ENCODE assay signal across 8 cellular contexts in the genomic region with DNA sequence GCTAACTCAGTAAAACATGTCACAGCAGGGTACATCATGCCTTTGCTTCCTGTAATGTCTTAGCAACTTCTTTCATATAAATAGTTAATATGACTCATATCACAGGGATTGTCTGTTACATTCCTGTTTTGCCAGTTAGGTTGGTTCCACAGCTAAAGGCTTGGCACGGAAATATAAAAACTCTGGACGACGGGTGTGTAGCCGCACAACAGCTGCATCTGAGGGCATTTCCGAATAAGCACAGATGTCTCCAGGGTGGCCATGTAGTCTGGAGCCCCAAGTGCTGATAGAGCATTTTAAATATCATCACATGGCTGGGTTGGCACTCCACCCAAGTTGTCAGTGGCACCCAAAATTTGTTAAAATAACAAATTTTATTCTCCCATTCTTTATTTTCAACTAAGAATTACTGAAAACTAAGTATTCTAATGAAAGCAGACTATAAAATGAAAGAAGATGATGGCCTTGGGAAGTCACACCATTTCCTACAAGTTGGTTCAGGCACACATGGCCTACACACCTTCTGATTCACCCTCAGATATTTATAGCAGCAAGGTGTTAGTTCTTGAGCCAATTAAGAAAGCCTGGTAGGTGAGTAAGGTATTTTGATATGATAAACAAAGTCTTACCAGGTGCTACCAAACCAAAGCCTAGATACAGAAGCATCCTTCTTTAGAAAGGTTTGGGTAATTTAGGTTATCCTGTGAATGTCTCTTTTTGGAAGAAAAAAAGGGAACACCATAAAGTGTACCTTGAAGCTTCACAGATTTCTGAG.
A peak's percentile ranks its signal among the peaks of the same experiment; 100 is the strongest.
DNase-seq lines count a peak whose midpoint lies in the region; ATAC-seq and TF ChIP-seq lines count a peak whose summit lies in the region.

No MANE protein-coding gene starts in this region.

- WGBS in thyroid gland, 2 donors = 44 to 46% methylated on average over 5 of the region's 5 CpGs

- TF ChIP-seq CTCF in thyroid gland (IDR thresholded peaks at IDR 0.05) = no peak

- peaks cover 0 to 22% of the 10 kb centered on the region in 2 donors for H3K4me1 ChIP-seq in thyroid gland

- CTCF ChIA-PET in activated CD8-positive, alpha-beta T cell treated with anti-CD3 and anti-CD28 coated beads, Interleukin-2, amount 10 ng/mL, durations not matched to agents 7 days and 5 days (lab: Charles Lee) = interaction anchor here (0.8 to 11.4 kb wide), 13 partner anchors 9 to 65 kb away, joined by 3 to 83 read pairs (median 6); no protein-coding TSS in a partner anchor

- no peak for TF ChIP-seq POLR2A in thyroid gland (IDR thresholded peaks at IDR 0.05)

- peaks cover 9% of the 10 kb centered on the region for H3K9me3 Mint-ChIP-seq in activated CD8-positive, alpha-beta T cell treated with anti-CD3 and anti-CD28 coated beads, Interleukin-2, amount 10 ng/mL, durations not matched to agents 7 days and 5 days (ENCODE audit: insufficient read depth)

- intact Hi-C loops in Right ventricle myocardium inferior (cut with DNase I) = no loop called here
- intact Hi-C loops in cardiac septum (cut with DNase I) = no loop called here
- intact Hi-C loops in left ventricle myocardium superior (cut with micrococcal nuclease) = no loop called here
- intact Hi-C loops in thyroid gland (cut with DNase I) = no loop called here

- ATAC-seq in Right ventricle myocardium inferior (peak; percentile 69), HG03469 (IDR thresholded peaks at IDR 0.05; ENCODE audit: unreplicated experiment) (peak; percentile 6), left ventricle myocardium superior (peak; percentile 78)
- no peak for ATAC-seq in activated CD8-positive, alpha-beta T cell treated with anti-CD3 and anti-CD28 coated beads, Interleukin-2, amount 10 ng/mL, durations not matched to agents 7 days and 5 days

- peaks cover 93% of the 10 kb centered on the region for H3K4me1 Mint-ChIP-seq in activated CD8-positive, alpha-beta T cell treated with anti-CD3 and anti-CD28 coated beads, Interleukin-2, amount 10 ng/mL, durations not matched to agents 7 days and 5 days (ENCODE audit: low read depth)

- H3K36me3 ChIP-seq in thyroid gland = no peaks in the 10 kb centered on the region

- H3K4me3 Mint-ChIP-seq in activated CD8-positive, alpha-beta T cell treated with anti-CD3 and anti-CD28 coated beads, Interleukin-2, amount 10 ng/mL, durations not matched to agents 7 days and 5 days = peak overlapping the region; percentile 30

- peak overlapping the region; percentile 2 to 26 (median 24) for H3K27ac ChIP-seq in thyroid gland

- H3K27me3 Mint-ChIP-seq in activated CD8-positive, alpha-beta T cell treated with anti-CD3 and anti-CD28 coated beads, Interleukin-2, amount 10 ng/mL, durations not matched to agents 7 days and 5 days (ENCODE audit: low read depth) = no peaks in the 10 kb centered on the region

- POLR2A ChIA-PET in activated CD8-positive, alpha-beta T cell treated with anti-CD3 and anti-CD28 coated beads, Interleukin-2, amount 10 ng/mL, durations not matched to agents 7 days and 5 days (lab: Charles Lee) = interaction anchor here (0.7 to 8.2 kb wide), 13 partner anchors 8 to 68 kb away, joined by 3 to 77 read pairs (median 16); partner anchors contain the start of gene STK17B

- no peaks in the 10 kb centered on the region for H3K27me3 ChIP-seq in thyroid gland

- no peak overlapping the region for H3K4me3 ChIP-seq in thyroid gland (replicated peaks in 1 of 3)

- DNase-seq in Right ventricle myocardium inferior (ENCODE audit: missing footprints) (no peak), cardiac septum (ENCODE audit: low spot score) (no peak), left ventricle myocardium superior (no peak), thyroid gland (no peak), NCI-H1436 treated with DMSO at 0.1 percent for 48 hours (lab: John Stamatoyannopoulos, UW) (no peak), UCSD-AML1 (lab: John Stamatoyannopoulos, UW; ENCODE audit: unreplicated experiment) (no peak)
- DNase-seq in activated CD8-positive, alpha-beta T cell treated with anti-CD3 and anti-CD28 coated beads, Interleukin-2, amount 10 ng/mL, durations not matched to agents 7 days and 5 days = no peak

- peak overlapping the region; percentile 95 for H3K27ac Mint-ChIP-seq in activated CD8-positive, alpha-beta T cell treated with anti-CD3 and anti-CD28 coated beads, Interleukin-2, amount 10 ng/mL, durations not matched to agents 7 days and 5 days

- peaks cover 22% of the 10 kb centered on the region for H3K36me3 Mint-ChIP-seq in activated CD8-positive, alpha-beta T cell treated with anti-CD3 and anti-CD28 coated beads, Interleukin-2, amount 10 ng/mL, durations not matched to agents 7 days and 5 days (ENCODE audit: low read depth)

- H3K9me3 ChIP-seq in thyroid gland = no peaks in the 10 kb centered on the region
